Comparison of ENCODE assay signal across 26 cellular contexts in the genomic region with DNA sequence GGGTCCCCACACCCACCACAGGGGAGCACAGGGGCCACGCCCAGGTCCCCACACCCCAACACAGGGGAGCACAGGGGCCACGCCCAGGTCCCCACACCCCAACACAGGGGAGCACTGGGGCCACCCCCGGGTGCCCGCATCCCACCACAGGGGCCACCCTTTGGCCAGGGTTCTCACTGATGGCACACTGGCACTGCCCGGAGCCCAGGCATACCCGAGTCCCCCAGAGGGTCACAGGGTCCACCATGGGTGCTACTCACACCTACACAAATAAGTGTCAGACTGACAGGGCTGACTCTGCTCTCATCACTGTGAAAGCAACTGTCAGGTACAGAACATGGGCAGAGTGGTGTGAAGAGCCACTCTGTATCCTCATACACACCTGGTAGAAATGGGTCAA.
"Had no signal": no experiment of that assay in that cellular context is flagged by ENCODE, and none has a peak within 500 bp of the region (broad histone marks: within the 10 kb centered on the region; RNA-seq: fewer than 3 reads in every experiment).

No MANE protein-coding gene starts in this region.

- H3K27ac Mint-ChIP-seq: activated CD4-positive, alpha-beta T cell treated with anti-CD3 and anti-CD28 coated beads, Interleukin-2, amount 10 ng/mL, durations not matched to agents 24 days and 14 days; activated T-helper 2 cell treated with anti-CD3 and anti-CD28 coated beads, Interferon-gamma antibody, Interleukin-2, Interleukin-4, amounts not matched to agents 10 μg/mL and 5 μg/mL and 100 μg/mL, durations not matched to agents 14 hours and 24 hours and 36 hours had no signal

- ATAC-seq: Panc1 had no signal

- DNase-seq: activated CD4-positive, alpha-beta T cell treated with anti-CD3 and anti-CD28 coated beads, Interleukin-2, amount 10 ng/mL, durations not matched to agents 24 days and 14 days; activated CD4-positive, alpha-beta T cell treated with anti-CD3 and anti-CD28 coated beads, Interleukin-2, amount 50 U/mL, for 4 hours; activated CD8-positive, alpha-beta memory T cell treated with anti-CD3 and anti-CD28 coated beads, Interleukin-2, amount 50 U/mL, for 4 hours; activated gamma-delta T cell; activated naive CD4-positive, alpha-beta T cell treated with Interleukin-2 at 50 U/mL for 16 hours; activated T-cell treated with anti-CD3 and anti-CD28 coated beads, Interleukin-2, amount 50 U/mL, for 48 hours; amygdala; IMR-90; Karpas-422; KBM-7; NCI-H1105; NCI-H1417 treated with DMSO at 0.1 percent for 48 hours; NCI-H187 treated with DMSO at 0.1 percent for 48 hours; NCI-H2081; NCI-H2171 treated with DMSO at 0.1 percent for 48 hours; NCI-H2227 treated with DMSO at 0.1 percent for 48 hours; NCI-H446; NCI-H510A treated with DMSO at 0.1 percent for 48 hours; NCI-H526 treated with DMSO at 0.1 percent for 48 hours; NCI-H82; SHP77; SJCRH30; T1000 had no signal

- H3K4me3 Mint-ChIP-seq: activated CD4-positive, alpha-beta T cell treated with anti-CD3 and anti-CD28 coated beads, Interleukin-2, amount 10 ng/mL, durations not matched to agents 24 days and 14 days; activated naive CD8-positive, alpha-beta T cell had no signal

- H3K9me3 Mint-ChIP-seq: activated CD4-positive, alpha-beta T cell treated with anti-CD3 and anti-CD28 coated beads, Interleukin-2, amount 10 ng/mL, durations not matched to agents 24 days and 14 days; activated T-helper 2 cell treated with anti-CD3 and anti-CD28 coated beads, Interferon-gamma antibody, Interleukin-2, Interleukin-4, amounts not matched to agents 10 μg/mL and 5 μg/mL and 100 μg/mL, durations not matched to agents 14 hours and 24 hours and 36 hours had no signal

- H3K27me3 Mint-ChIP-seq: activated CD4-positive, alpha-beta T cell treated with anti-CD3 and anti-CD28 coated beads, Interleukin-2, amount 10 ng/mL, durations not matched to agents 24 days and 14 days; activated naive CD8-positive, alpha-beta T cell had no signal
